8 cellular contexts compared by ENCODE assay signal in genomic region chr6:136037885-136038460, GRCh38.
DNase-seq lines count a peak whose midpoint lies in the region; ATAC-seq and TF ChIP-seq lines count a peak whose summit lies in the region.

No MANE protein-coding gene starts in this region.

- in situ Hi-C loops in astrocyte of the cerebellum (cut with HindIII; ENCODE audit: low sequenced_read_pairs): no loop called here

- no peaks in the 10 kb centered on the region for H3K27me3 ChIP-seq in skeletal muscle satellite cell (ENCODE audit: control insufficient read depth, insufficient read depth, low read length)

- H3K4me1 ChIP-seq in skeletal muscle satellite cell (ENCODE audit: control insufficient read depth, insufficient read depth, low read length): peaks cover 38% of the 10 kb centered on the region

- H3K36me3 ChIP-seq in skeletal muscle satellite cell (ENCODE audit: insufficient read depth, low read length): no peaks in the 10 kb centered on the region

- peak overlapping the region; percentile 77 for H3K4me2 ChIP-seq in skeletal muscle satellite cell (ENCODE audit: low read length)

- ATAC-seq in HG03460 (IDR thresholded peaks at IDR 0.05; ENCODE audit: unreplicated experiment): no peak
- no peak for ATAC-seq in GM21723 (IDR thresholded peaks at IDR 0.05; ENCODE audit: unreplicated experiment)

- peak overlapping the region; percentile 71 for H3K9ac ChIP-seq in skeletal muscle satellite cell (ENCODE audit: low read depth, low read length)

- H3K4me3 ChIP-seq in astrocyte of the cerebellum (ENCODE audit: low read depth, low read length): peak overlapping the region; percentile 40
- peak overlapping the region; percentile 61 for H3K4me3 ChIP-seq in skeletal muscle satellite cell (ENCODE audit: low read length)

- no peak for TF ChIP-seq CTCF in astrocyte of the cerebellum (IDR thresholded peaks at IDR 0.05; ENCODE audit: low read depth, low read length, missing control alignments)

- no peaks in the 10 kb centered on the region for H3K9me3 ChIP-seq in skeletal muscle satellite cell (replicated peaks; ENCODE audit: low read length)

- peak; percentile 34 for DNase-seq in HCEC 1CT
- peak; percentile 40 for DNase-seq in astrocyte of the cerebellum (ENCODE audit: low read depth)
- peak; percentile 60 for DNase-seq in iris pigment epithelial cell (ENCODE audit: low read depth)
- DNase-seq in activated CD4-positive, alpha-beta T cell treated with anti-CD3 and anti-CD28 coated beads, Interleukin-2, amount 50 U/mL, for 48 hours: no peak
- no peak for DNase-seq in stimulated activated CD4-positive, alpha-beta T cell treated with anti-CD3 and anti-CD28 coated beads, Interleukin-1b, Interleukin-23, amount 100 ng/mL, for 48 hours

Comparison
In these comparisons a context has a peak if more than half of its experiments do, and no peak if none do; other contexts are left out.
1. DNase-seq: peak in HCEC 1CT (single experiment), astrocyte of the cerebellum (single experiment) and iris pigment epithelial cell (single experiment); none in activated CD4-positive, alpha-beta T cell treated with anti-CD3 and anti-CD28 coated beads, Interleukin-2, amount 50 U/mL, for 48 hours (0 of 2) and stimulated activated CD4-positive, alpha-beta T cell treated with anti-CD3 and anti-CD28 coated beads, Interleukin-1b, Interleukin-23, amount 100 ng/mL, for 48 hours (single experiment).